8 cellular contexts compared by ENCODE assay signal in genomic region chr1:170530972-170531757, GRCh38. TPM values are rescaled to one million over a fixed set of nuclear protein-coding genes. Genes with fewer than 3 reads are reported as not detected.
DNase-seq lines count a peak whose midpoint lies in the region; ATAC-seq and TF ChIP-seq lines count a peak whose summit lies in the region.

No MANE protein-coding gene starts in this region.

- ATAC-seq in HG02870 (IDR thresholded peaks at IDR 0.05; ENCODE audit: unreplicated experiment) (no peak), GM21717 (IDR thresholded peaks at IDR 0.05; ENCODE audit: unreplicated experiment) (no peak)

- peak in 1 of 5 donors; percentile 35 for DNase-seq in CD8-positive, alpha-beta memory T cell
- DNase-seq in HFF-Myc (ENCODE audit: extremely low read depth, low read depth) (no peak), astrocyte of the hippocampus (ENCODE audit: low read depth, low spot score) (peak; percentile 16), tibial nerve (ENCODE audit: low spot score in 2 of 2) (peak in 1 of 2 donors; percentile 28), hepatic stellate cell (ENCODE audit: low spot score) (no peak)

- TF ChIP-seq EP300 in tibial nerve (IDR thresholded peaks at IDR 0.05), result no peak

- peaks cover 0 to 1% of the 10 kb centered on the region in 2 donors for H3K27me3 Mint-ChIP-seq in CD8-positive, alpha-beta memory T cell

- peaks cover 12 to 25% (median 19%) of the 10 kb centered on the region in 3 donors for H3K4me1 Mint-ChIP-seq in CD8-positive, alpha-beta memory T cell

- no peak for TF ChIP-seq RAD21 in liver (IDR thresholded peaks at IDR 0.05)

- H3K9me3 Mint-ChIP-seq in CD8-positive, alpha-beta memory T cell, result no peaks in the 10 kb centered on the region

- TF ChIP-seq POLR2A in tibial nerve (IDR thresholded peaks at IDR 0.05), result no peak

- peaks cover 0 to under 1% (median 0%) of the 10 kb centered on the region in 3 donors for H3K36me3 Mint-ChIP-seq in CD8-positive, alpha-beta memory T cell

- no peak for TF ChIP-seq CTCF in HFF-Myc (IDR thresholded peaks at IDR 0.05; ENCODE audit: low read depth, low read length, missing control alignments)
- no peak for TF ChIP-seq CTCF in liver (IDR thresholded peaks at IDR 0.05; ENCODE audit: low read depth, low read length, missing input control)
- TF ChIP-seq CTCF in tibial nerve (IDR thresholded peaks at IDR 0.05), result no peak

- H3K27ac Mint-ChIP-seq in CD8-positive, alpha-beta memory T cell, result peak overlapping the region in 1 of 8 donors; percentile 76

- H3K36me3 ChIP-seq in CD8-positive, alpha-beta memory T cell (ENCODE audit: insufficient read depth, low read length), result no peaks in the 10 kb centered on the region
- H3K36me3 ChIP-seq in liver (ENCODE audit: control insufficient read depth in 4 of 4, insufficient read depth in 3 of 4, low read depth in 1 of 4, low read length in 3 of 4) (no peaks in the 10 kb centered on the region), tibial nerve (no peaks in the 10 kb centered on the region)

- CTCF ChIA-PET in CD8-positive, alpha-beta memory T cell (lab: Charles Lee), result no interaction called here

- 10% methylated on average over 29 of the region's 29 CpGs for WGBS in liver
- WGBS in tibial nerve, 2 donors, result 23 to 25% methylated on average over 29 of the region's 29 CpGs

- H3K9me3 ChIP-seq in CD8-positive, alpha-beta memory T cell (ENCODE audit: low read length), result no peaks in the 10 kb centered on the region
- no peaks in the 10 kb centered on the region for H3K9me3 ChIP-seq in liver (ENCODE audit: control insufficient read depth in 4 of 4, low read length in 3 of 4)
- H3K9me3 ChIP-seq in tibial nerve, result no peaks in the 10 kb centered on the region

- peak overlapping the region; percentile 80 for H3K4me3 ChIP-seq in CD8-positive, alpha-beta memory T cell (ENCODE audit: low read length)
- H3K4me3 ChIP-seq in HFF-Myc (replicated peaks; ENCODE audit: low read depth, low read length) (peak overlapping the region; percentile 63), liver (ENCODE audit: low read depth in 1 of 3, low read length in 3 of 3) (peak overlapping the region; percentile 72 to 74 (median 73)), tibial nerve (peak overlapping the region; percentile 67 to 80 (median 76))

- peak overlapping the region; percentile 86 for H3K27ac ChIP-seq in CD8-positive, alpha-beta memory T cell (ENCODE audit: low read depth, low read length)
- H3K27ac ChIP-seq in liver (ENCODE audit: low read depth in 1 of 2, low read length in 2 of 2) (peak overlapping the region; percentile 67 to 77), tibial nerve (peak overlapping the region; percentile 65 to 94 (median 88))

- peaks cover 15% of the 10 kb centered on the region for H3K4me1 ChIP-seq in CD8-positive, alpha-beta memory T cell (ENCODE audit: insufficient read depth, low read length)
- H3K4me1 ChIP-seq in liver (ENCODE audit: control insufficient read depth in 4 of 4, insufficient read depth in 4 of 4, low read length in 3 of 4) (peaks cover 1 to 21% (median 12%) of the 10 kb centered on the region in 4 donors), tibial nerve (peaks cover 0 to 24% (median 6%) of the 10 kb centered on the region in 4 donors)

- POLR2A ChIA-PET in CD8-positive, alpha-beta memory T cell (lab: Charles Lee), result interaction anchor here (0.6 to 0.7 kb wide), 2 partner anchors 10 to 640 kb away, joined by 4 to 7 read pairs; no protein-coding TSS in a partner anchor

- H3K27me3 ChIP-seq in CD8-positive, alpha-beta memory T cell (ENCODE audit: insufficient read depth, low read length, poor library complexity, severe bottlenecking), result no peaks in the 10 kb centered on the region
- no peaks in the 10 kb centered on the region for H3K27me3 ChIP-seq in liver (ENCODE audit: control insufficient read depth in 4 of 4, insufficient read depth in 4 of 4, low read length in 3 of 4)
- H3K27me3 ChIP-seq in tibial nerve, result no peaks in the 10 kb centered on the region

- peak overlapping the region; percentile 23 to 82 for H3K9ac ChIP-seq in liver (ENCODE audit: low read depth in 1 of 2, low read length in 2 of 2)

- H3K4me3 Mint-ChIP-seq in CD8-positive, alpha-beta memory T cell, result no peak overlapping the region

TF ChIP-seq in liver, 16 proteins besides CTCF, POLR2A, EP300 and RAD21:
- TF ChIP-seq FOXA2 (IDR thresholded peaks at IDR 0.05), result no peak
- TF ChIP-seq HNF4A (conservative IDR thresholded peaks at IDR 0.05), result no peak
- TF ChIP-seq FOXA1 (IDR thresholded peaks at IDR 0.05), result no peak
- no peak for TF ChIP-seq MAX (IDR thresholded peaks at IDR 0.05)

RNA-seq across cellular contexts. Expression of gene GORAB, which starts 0.8 kb away (rescaled TPM):
- total RNA-seq in CD8-positive, alpha-beta memory T cell, result 10 to 100 TPM; 13.5 to 15.1 TPM
- 5.7 TPM for polyA plus RNA-seq in CD8-positive, alpha-beta memory T cell
- total RNA-seq in liver (10 to 100 TPM in 1 of 2 donors, 1 to 10 TPM in 1; 8.8 to 11.1 TPM), tibial nerve (10 to 100 TPM in 3 of 4 donors, 1 to 10 TPM in 1; 8.6 to 35.2 (median 11.2) TPM)
- 1 to 10 TPM; 4.0 to 8.5 TPM for polyA plus RNA-seq in liver
